In genomic region chr2:211085056-211085680, GRCh38 we compare ENCODE assay signal across 8 cellular contexts.
A peak's percentile ranks its signal among the peaks of the same experiment; 100 is the strongest.
DNase-seq lines count a peak whose midpoint lies in the region; ATAC-seq and TF ChIP-seq lines count a peak whose summit lies in the region.

No MANE protein-coding gene starts in this region.

- H3K36me3 Mint-ChIP-seq in effector memory CD8-positive, alpha-beta T cell (ENCODE audit: insufficient read depth) = no peaks in the 10 kb centered on the region

- H3K27ac ChIP-seq in VCaP = no peak overlapping the region

- H3K27ac Mint-ChIP-seq in effector memory CD8-positive, alpha-beta T cell = no peak overlapping the region

- H3K4me3 Mint-ChIP-seq in effector memory CD8-positive, alpha-beta T cell = no peak overlapping the region

- H3K27me3 Mint-ChIP-seq in effector memory CD8-positive, alpha-beta T cell = no peaks in the 10 kb centered on the region

- H3K9me3 Mint-ChIP-seq in effector memory CD8-positive, alpha-beta T cell = peaks cover 0 to 2% of the 10 kb centered on the region in 2 donors

- no peaks in the 10 kb centered on the region for H3K4me1 Mint-ChIP-seq in effector memory CD8-positive, alpha-beta T cell (ENCODE audit: low read depth in 2 of 2)

- DNase-seq in ELF-1 (ENCODE audit: low read depth, low spot score) (peak; percentile 4), LHCN-M2 (ENCODE audit: low read depth) (peak; percentile 20), iPS-NIHi7 (ENCODE audit: extremely low spot score) (peak; percentile 40)
- no peak for DNase-seq in activated CD8-positive, alpha-beta memory T cell treated with anti-CD3 and anti-CD28 coated beads, Interleukin-2, amount 50 U/mL, for 48 hours
- DNase-seq in effector CD8-positive, alpha-beta T cell (lab: John Stamatoyannopoulos, UW) = no peak
- DNase-seq in effector memory CD8-positive, alpha-beta T cell = no peak

- peak; percentile 71 for ATAC-seq in GM21390 (IDR thresholded peaks at IDR 0.05; ENCODE audit: unreplicated experiment)
- ATAC-seq in effector memory CD8-positive, alpha-beta T cell (replicated peaks) = no peak

- peak; percentile 79 for TF ChIP-seq CTCF in VCaP (conservative IDR thresholded peaks at IDR 0.05)

Comparison
In these comparisons a context has a peak if more than half of its experiments do, and no peak if none do; other contexts are left out.
1. DNase-seq: peak in ELF-1 (single experiment), LHCN-M2 (single experiment) and iPS-NIHi7 (single experiment); none in activated CD8-positive, alpha-beta memory T cell treated with anti-CD3 and anti-CD28 coated beads, Interleukin-2, amount 50 U/mL, for 48 hours (single experiment), effector CD8-positive, alpha-beta T cell (single experiment) and effector memory CD8-positive, alpha-beta T cell (0 of 3).